ENCODE assay signal across 8 cellular contexts in genomic region chr10:22436893-22437619, GRCh38.
A peak's percentile ranks its signal among the peaks of the same experiment; 100 is the strongest.
DNase-seq lines count a peak whose midpoint lies in the region; ATAC-seq and TF ChIP-seq lines count a peak whose summit lies in the region.

No MANE protein-coding gene starts in this region.

- H3K4me3 ChIP-seq in endodermal cell (ENCODE audit: low read length): peak overlapping the region; percentile 77

- peaks cover 67% of the 10 kb centered on the region for H3K27me3 ChIP-seq in endodermal cell (ENCODE audit: control insufficient read depth, insufficient read depth, low read length, poor library complexity, severe bottlenecking)

- H3K36me3 ChIP-seq in endodermal cell (ENCODE audit: control insufficient read depth, insufficient read depth, low read length): no peaks in the 10 kb centered on the region

- H3K4me1 Mint-ChIP-seq in endodermal cell: no peaks in the 10 kb centered on the region

- peak overlapping the region; percentile 94 for H3K27ac ChIP-seq in endodermal cell (ENCODE audit: low read depth, low read length)

- peak overlapping the region; percentile 68 for H3K9ac ChIP-seq in endodermal cell (ENCODE audit: extremely low read depth, low read length, poor library complexity, severe bottlenecking)

- H3K4me3 Mint-ChIP-seq in endodermal cell: peak overlapping the region; percentile 67

- no peaks in the 10 kb centered on the region for H3K4me1 ChIP-seq in endodermal cell (ENCODE audit: control insufficient read depth, insufficient read depth, low read length)

- no peak for TF ChIP-seq CTCF in endodermal cell (conservative IDR thresholded peaks at IDR 0.05)

- DNase-seq in AG20443 (ENCODE audit: low spot score): peak; percentile 81
- peak; percentile 68 to 75 for DNase-seq in NCI-H526 (lab: John Stamatoyannopoulos, UW)
- peak; percentile 68 for DNase-seq in activated CD8-positive, alpha-beta memory T cell treated with anti-CD3 and anti-CD28 coated beads, Interleukin-2, amount 50 U/mL, for 1 hour (ENCODE audit: extremely low read depth)
- DNase-seq in endodermal cell: peak; percentile 95
- DNase-seq in mesenteric fat pad (ENCODE audit: low spot score): peak; percentile 96
- DNase-seq in stimulated activated CD8-positive, alpha-beta memory T cell treated with anti-CD3 and anti-CD28 coated beads, Interleukin-12 subunit alpha, Interleukin-12 subunit beta, amount 100 ng/mL, for 4 hours (ENCODE audit: low read depth): peak; percentile 83

- WGBS in endodermal cell (ENCODE audit: insufficient coverage in 1 of 2, insufficient read length in 1 of 2), 2 experiments: 3 to 4% methylated on average over 45 to 85 of the region's 85 CpGs

- ATAC-seq in GM18861 (IDR thresholded peaks at IDR 0.05; ENCODE audit: unreplicated experiment): peak; percentile 84
- peak; percentile 71 for ATAC-seq in HG03095 (IDR thresholded peaks at IDR 0.05; ENCODE audit: unreplicated experiment)

- H3K27ac Mint-ChIP-seq in endodermal cell: peak overlapping the region; percentile 23

- H3K9me3 ChIP-seq in endodermal cell (ENCODE audit: control insufficient read depth, low read length): no peaks in the 10 kb centered on the region

- no peaks in the 10 kb centered on the region for H3K9me3 Mint-ChIP-seq in endodermal cell

- H3K27me3 Mint-ChIP-seq in endodermal cell (ENCODE audit: insufficient read depth): peaks cover 64% of the 10 kb centered on the region

- no peaks in the 10 kb centered on the region for H3K36me3 Mint-ChIP-seq in endodermal cell (ENCODE audit: low read depth)

Comparison
In these comparisons a context has a peak if more than half of its experiments do, and no peak if none do; other contexts are left out.
1. Peak in every context shown above with its lines: DNase-seq, ATAC-seq, H3K4me3 ChIP-seq and H3K27ac ChIP-seq.